ENCODE assay signal across 8 cellular contexts in the genomic region with DNA sequence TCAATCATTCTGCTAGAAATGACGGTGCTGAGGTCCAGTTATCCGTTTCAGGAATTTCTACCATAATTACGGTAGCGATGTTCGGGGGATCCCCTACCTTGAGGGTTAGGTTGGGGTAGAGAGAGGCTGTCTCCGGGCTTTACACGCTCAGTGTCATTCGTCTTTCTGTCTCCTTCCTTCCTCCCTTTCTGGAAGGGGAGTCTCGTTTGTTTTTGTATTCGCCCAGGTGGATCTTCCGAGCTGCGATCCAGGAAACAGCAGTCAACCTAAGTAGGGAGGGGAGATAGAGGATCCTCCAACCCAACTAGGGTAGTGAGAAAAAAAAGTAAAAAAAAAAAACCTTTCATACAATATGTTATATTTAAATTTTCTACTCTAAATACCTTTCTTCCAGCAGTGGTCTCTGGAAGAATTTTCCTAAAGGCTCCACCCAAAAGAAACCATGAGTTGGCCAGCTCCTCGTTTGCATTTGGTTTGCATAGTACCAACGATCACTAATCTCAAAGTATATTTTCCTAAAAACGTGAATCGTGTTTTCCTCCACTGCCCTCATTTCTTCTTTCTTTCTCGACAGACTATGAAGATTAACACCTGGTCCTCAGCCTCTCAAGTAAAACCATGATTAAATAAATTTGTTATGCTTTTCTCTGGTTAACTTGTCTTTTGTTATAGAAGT. TPM values are rescaled to one million over a fixed set of nuclear protein-coding genes. Genes with fewer than 3 reads are reported as not detected.
A peak's percentile ranks its signal among the peaks of the same experiment; 100 is the strongest.
DNase-seq lines count a peak whose midpoint lies in the region; ATAC-seq and TF ChIP-seq lines count a peak whose summit lies in the region.

No MANE protein-coding gene starts in this region.

- intact Hi-C loops in mammary epithelial cell (cut with micrococcal nuclease), result no loop called here

- WGBS in mammary epithelial cell (ENCODE audit: low coverage, missing lambda C conversion rate), result 10% methylated on average over 16 of the region's 17 CpGs

- H3K9ac ChIP-seq in mammary epithelial cell (ENCODE audit: insufficient read depth, low read length), result peak overlapping the region; percentile 23
- peak overlapping the region; percentile 66 for H3K9ac ChIP-seq in muscle layer of colon (ENCODE audit: low read length)

- CTCF ChIA-PET in mammary epithelial cell (lab: Charles Lee; ENCODE audit: low non-redundant PET), result interaction anchor here (0.6 kb wide), 1 partner anchor 64 kb away, joined by 3 read pairs; no protein-coding TSS in a partner anchor

- H3K4me2 ChIP-seq in mammary epithelial cell (ENCODE audit: insufficient read depth, low read depth, low read length), result peak overlapping the region; percentile 99

- H3K9me3 ChIP-seq in KOPT-K1 (ENCODE audit: insufficient read depth, low read length, poor library complexity, severe bottlenecking), result no peaks in the 10 kb centered on the region
- H3K9me3 ChIP-seq in mammary epithelial cell (replicated peaks; ENCODE audit: insufficient read depth, low read length), result no peaks in the 10 kb centered on the region
- no peaks in the 10 kb centered on the region for H3K9me3 ChIP-seq in muscle layer of colon (ENCODE audit: low read length)

- dilution Hi-C loops in mammary epithelial cell (cut with HindIII; ENCODE audit: low sequenced_read_pairs), result no loop called here

- BruUV-seq in mammary epithelial cell (replicated peaks; lab: Mats Ljungman, UMichigan), result no TSS peak

- H3K27me3 ChIP-seq in mammary epithelial cell (ENCODE audit: insufficient read depth, low read length) (no peaks in the 10 kb centered on the region), muscle layer of colon (ENCODE audit: control insufficient read depth in 1 of 2, insufficient read depth in 2 of 2, low read length in 2 of 2) (no peaks in the 10 kb centered on the region)

- no peak for TF ChIP-seq CTCF in mammary epithelial cell (conservative IDR thresholded peaks at IDR 0.05 in 1 of 2, IDR thresholded peaks at IDR 0.05 in 1 of 2; ENCODE audit: extremely low read depth in 1 of 2, insufficient read depth in 1 of 2, low read depth in 1 of 2, low read length in 2 of 2)

- H3K27ac ChIP-seq in KOPT-K1 (ENCODE audit: low read depth, low read length, poor library complexity, severe bottlenecking), result peak overlapping the region; percentile 86
- no peak overlapping the region for H3K27ac ChIP-seq in mammary epithelial cell (ENCODE audit: insufficient read depth, low read depth, low read length)
- H3K27ac ChIP-seq in muscle layer of colon (ENCODE audit: low read depth, low read length), result peak overlapping the region; percentile 89

- H3K4me1 ChIP-seq in mammary epithelial cell (ENCODE audit: insufficient read depth, low read length), result peaks cover 17% of the 10 kb centered on the region
- H3K4me1 ChIP-seq in muscle layer of colon (ENCODE audit: insufficient read depth, low read length), result peaks cover 28% of the 10 kb centered on the region

- in situ Hi-C loops in G401 (cut with HindIII; ENCODE audit: low sequenced_read_pairs) (no loop called here), mammary epithelial cell (cut with MboI; ENCODE audit: low sequenced_read_pairs in 2 of 2) (no loop called here)

- DNase-seq in G401 (ENCODE audit: low spot score) (peak; percentile 60), mammary epithelial cell (no peak), globus pallidus (ENCODE audit: low spot score) (no peak), COR-L47 (lab: John Stamatoyannopoulos, UW) (no peak), AML-193 (lab: John Stamatoyannopoulos, UW) (no peak)

- peak; percentile 34 for ATAC-seq in GM21529 (IDR thresholded peaks at IDR 0.05; ENCODE audit: unreplicated experiment)

- peak overlapping the region; percentile 95 for H2AFZ ChIP-seq in mammary epithelial cell (ENCODE audit: low read depth, low read length)

- H3K36me3 ChIP-seq in KOPT-K1 (ENCODE audit: insufficient read depth, low read length) (no peaks in the 10 kb centered on the region), mammary epithelial cell (ENCODE audit: insufficient read depth, low read length) (no peaks in the 10 kb centered on the region), muscle layer of colon (ENCODE audit: insufficient read depth, low read length) (no peaks in the 10 kb centered on the region)

- no peaks in the 10 kb centered on the region for H4K20me1 ChIP-seq in mammary epithelial cell (ENCODE audit: insufficient read depth, low read length)

- H3K79me2 ChIP-seq in mammary epithelial cell (ENCODE audit: insufficient read depth, low read length), result no peaks in the 10 kb centered on the region

- H3K4me3 ChIP-seq in mammary epithelial cell (replicated peaks in 1 of 3; ENCODE audit: insufficient read depth in 1 of 3, low read depth in 2 of 3, low read length in 3 of 3) (peak overlapping the region; percentile 36 to 93 (median 82)), muscle layer of colon (ENCODE audit: low read depth in 1 of 2, low read length in 2 of 2) (peak overlapping the region; percentile 75 to 95)

RNA-seq across cellular contexts. Expression of gene PIK3C2B, which starts 0.6 kb away (rescaled TPM):
- 22.1 and 23.6 TPM in 2 replicates for total RNA-seq in G401 (2014; rRNA removed; shearing (Covaris generic))
- 10 to 100 TPM in 1 of 2 donors, 1 to 10 TPM in 1; 7.5 to 14.5 TPM for total RNA-seq in mammary epithelial cell
- 6.0 TPM for polyA plus RNA-seq in mammary epithelial cell
- polyA minus RNA-seq in mammary epithelial cell, result 9.3 TPM

RNA-seq across cellular contexts. Expression of gene MDM4, which starts 21.0 kb away (rescaled TPM):
- total RNA-seq in G401 (2014; rRNA removed; shearing (Covaris generic)), result 6.1 and 7.7 TPM in 2 replicates
- total RNA-seq in mammary epithelial cell, result 10 to 100 TPM; 21.7 to 37.1 TPM
- polyA plus RNA-seq in mammary epithelial cell, result 5.1 TPM
- 7.7 TPM for polyA minus RNA-seq in mammary epithelial cell
